Comparison of ENCODE assay signal across 29 cellular contexts in the genomic region with DNA sequence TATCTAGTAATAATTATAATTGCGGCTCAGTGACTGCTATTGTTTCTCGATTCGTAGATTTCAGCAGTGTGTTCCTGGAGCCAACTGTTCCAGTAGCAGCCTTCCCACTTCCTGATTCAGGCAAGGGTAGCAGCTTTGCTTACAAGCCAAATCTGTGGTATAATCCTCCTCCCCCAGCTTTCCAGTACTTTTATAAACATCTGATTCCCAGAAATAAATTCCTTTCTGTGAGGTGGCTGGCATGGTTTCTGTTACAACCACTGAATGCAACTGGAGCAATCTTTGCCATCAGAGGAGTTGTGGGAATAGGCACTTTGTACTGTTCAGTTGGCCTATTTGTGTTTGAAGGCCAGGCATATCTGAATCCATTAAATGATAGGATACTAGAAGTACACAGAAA.
DNase-seq lines count a peak whose midpoint lies in the region; ATAC-seq, FAIRE-seq and TF ChIP-seq lines count a peak whose summit lies in the region.
"Had no signal": no experiment of that assay in that cellular context is flagged by ENCODE, and none has a peak within 500 bp of the region (broad histone marks: within the 10 kb centered on the region; RNA-seq: fewer than 3 reads in every experiment).

No MANE protein-coding gene starts in this region.

- H3K9ac ChIP-seq in H1 (replicated peaks in 1 of 4; ENCODE audit: extremely low read depth in 1 of 4, low read depth in 3 of 4, low read length in 3 of 4) (no peak overlapping the region), HepG2 (ENCODE audit: insufficient read depth, low read depth, low read length) (no peak overlapping the region)
- H3K9ac ChIP-seq: BLaER1 had no signal

- no peaks in the 10 kb centered on the region for H3K27me3 ChIP-seq in MG63
- H3K27me3 ChIP-seq in H1 (replicated peaks in 1 of 4; ENCODE audit: control insufficient read depth in 3 of 4, extremely low read depth in 1 of 4, insufficient read depth in 3 of 4, low read length in 3 of 4): no peaks in the 10 kb centered on the region
- H3K27me3 ChIP-seq in HepG2 (ENCODE audit: control insufficient read depth in 1 of 2, insufficient read depth in 2 of 2, low read length in 2 of 2): no peaks in the 10 kb centered on the region
- H3K27me3 ChIP-seq: BLaER1, right lobe of liver had no signal

- H2BK120ac ChIP-seq in H1 (replicated peaks; ENCODE audit: low read depth, low read length): no peak overlapping the region

- H3K18ac ChIP-seq in H1 (ENCODE audit: extremely low read depth, low read length): no peak overlapping the region

- no peak overlapping the region for H2BK15ac ChIP-seq in H1 (ENCODE audit: low read length)

- no peak for TF ChIP-seq CTCF in H1 (IDR thresholded peaks at IDR 0.05; ENCODE audit: control extremely low read depth in 1 of 3, insufficient read depth in 1 of 3, low read depth in 1 of 3, low read length in 3 of 3)
- no peak for TF ChIP-seq CTCF in HepG2 (CRISPR knock-in tag; IDR thresholded peaks at IDR 0.05)

- POLR2A ChIA-PET in H1 (lab: Charles Lee; ENCODE audit: partially characterized antibody) (no interaction called here), HepG2 (lab: Yijun Ruan, JAX) (no interaction called here)

- H3K9me3 ChIP-seq in MG63 (peaks cover 5% of the 10 kb centered on the region; the same call in 1 of the 2 replicates), H1 (ENCODE audit: insufficient read depth in 2 of 2, low read depth in 1 of 2, low read length in 1 of 2) (no peaks in the 10 kb centered on the region), HepG2 (ENCODE audit: low read length) (peaks cover 13% of the 10 kb centered on the region; the same call in 1 of the 2 replicates)
- H3K9me3 ChIP-seq: right lobe of liver had no signal

- H2AK5ac ChIP-seq in H1 (ENCODE audit: low read depth, low read length): no peak overlapping the region

- no peaks in the 10 kb centered on the region for H3K36me3 ChIP-seq in MG63
- H3K36me3 ChIP-seq in H1 (ENCODE audit: control insufficient read depth in 2 of 4, insufficient read depth in 4 of 4, low read length in 3 of 4): no peaks in the 10 kb centered on the region
- no peaks in the 10 kb centered on the region for H3K36me3 ChIP-seq in HepG2 (replicated peaks in 1 of 2; ENCODE audit: control insufficient read depth in 1 of 2, insufficient read depth in 2 of 2, low read length in 2 of 2)
- H3K36me3 ChIP-seq: BLaER1, right lobe of liver had no signal

- H2BK5ac ChIP-seq in H1 (ENCODE audit: low read depth, low read length): no peak overlapping the region

- H3K23ac ChIP-seq in H1 (ENCODE audit: insufficient read length): no peak overlapping the region

- CTCF ChIA-PET in H1 (lab: Charles Lee; ENCODE audit: partially characterized antibody): interaction anchor here (1.6 kb wide), 1 partner anchor 15 kb away, joined by 4 read pairs; no protein-coding TSS in a partner anchor
- CTCF ChIA-PET in HepG2 (lab: Yijun Ruan, JAX; ENCODE audit: low intra/inter-chr PET ratio, low total read pairs): no interaction called here

- no peak overlapping the region for H2BK12ac ChIP-seq in H1 (ENCODE audit: low read depth, low read length)

- no peak overlapping the region for H3K4ac ChIP-seq in H1 (replicated peaks; ENCODE audit: insufficient read length, low read depth, low read length)

- H4K5ac ChIP-seq in H1 (ENCODE audit: insufficient read length, low read depth, low read length): no peak overlapping the region

- no peak overlapping the region for H3K56ac ChIP-seq in H1 (replicated peaks; ENCODE audit: insufficient read length, low read depth, low read length)

- H3K4me1 ChIP-seq in H1 (replicated peaks in 1 of 4; ENCODE audit: control insufficient read depth in 3 of 4, insufficient read depth in 4 of 4, low read length in 3 of 4) (no peaks in the 10 kb centered on the region), HepG2 (ENCODE audit: insufficient read depth, low read length) (no peaks in the 10 kb centered on the region)
- H3K4me1 ChIP-seq: BLaER1, right lobe of liver had no signal

- ATAC-seq in HepG2: no peak
- ATAC-seq: activated CD8-positive, alpha-beta memory T cell treated with anti-CD3 and anti-CD28 coated beads, Interleukin-2, amount 10 ng/mL, durations not matched to agents 7 days and 5 days; activated T-cell treated with anti-CD3 and anti-CD28 coated beads, Interleukin-2, amount 50 U/mL, for 4 hours; left ventricle myocardium superior; right lobe of liver had no signal

- in situ Hi-C loops in HepG2 (cut with HindIII; ENCODE audit: extremely low pct_ligation_motif_present, low pct_unique_long_range_greater_than_20kb): no loop called here

- no TSS peak for BruUV-seq in HepG2 (replicated peaks; lab: Mats Ljungman, UMichigan)

- H3K27ac ChIP-seq in H1 (ENCODE audit: low read depth, low read length): no peak overlapping the region
- no peak overlapping the region for H3K27ac ChIP-seq in HepG2 (ENCODE audit: extremely low read length, insufficient read depth, low read length)
- H3K27ac ChIP-seq: BLaER1, PC-9, right lobe of liver, SK-N-MC had no signal

- 94% methylated on average over 3 of the region's 3 CpGs; no CpG with 5 or more reads in 1 of the 2 experiments for WGBS in H1 (ENCODE audit: extremely low coverage in 1 of 2, insufficient coverage in 1 of 2, insufficient read length in 1 of 2, insufficient replicate concordance in 2 of 2, low coverage in 1 of 2, low lambda C conversion rate in 2 of 2, missing lambda C conversion rate in 1 of 2), 2 experiments
- WGBS in HepG2 (ENCODE audit: low lambda C conversion rate): 39% methylated on average over 3 of the region's 3 CpGs

- intact Hi-C loops in HepG2 (cut with micrococcal nuclease; ENCODE audit: unreplicated experiment): no loop called here

- H3K4me3 ChIP-seq in MG63: no peak overlapping the region
- no peak overlapping the region for H3K4me3 ChIP-seq in H1 (ENCODE audit: extremely low read depth in 1 of 4, insufficient read depth in 2 of 4, low read depth in 3 of 4, low read length in 4 of 4)
- H3K4me3 ChIP-seq in HepG2 (replicated peaks in 1 of 3; ENCODE audit: insufficient read depth in 1 of 3, low read depth in 2 of 3, low read length in 3 of 3): no peak overlapping the region
- H3K4me3 ChIP-seq: BLaER1, PC-9, right lobe of liver, SK-N-MC had no signal

- H2BK20ac ChIP-seq in H1 (ENCODE audit: low read length): no peak overlapping the region

- no peak overlapping the region for H3K14ac ChIP-seq in H1 (ENCODE audit: insufficient read length)

- H3K79me2 ChIP-seq in H1 (ENCODE audit: control insufficient read depth in 1 of 2, insufficient read depth in 2 of 2, low read length in 2 of 2): no peaks in the 10 kb centered on the region
- no peaks in the 10 kb centered on the region for H3K79me2 ChIP-seq in HepG2 (ENCODE audit: insufficient read depth, low read length)

- no peak overlapping the region for H4K8ac ChIP-seq in H1 (ENCODE audit: extremely low read depth, insufficient read depth, low read length)

- H4K20me1 ChIP-seq in H1 (replicated peaks in 1 of 2; ENCODE audit: control insufficient read depth in 1 of 2, insufficient read depth in 2 of 2, low read length in 2 of 2) (no peaks in the 10 kb centered on the region), HepG2 (ENCODE audit: insufficient read depth, low read length) (no peaks in the 10 kb centered on the region)
- H4K20me1 ChIP-seq: BLaER1 had no signal

- H3K23me2 ChIP-seq in H1 (ENCODE audit: low read depth, low read length): no peaks in the 10 kb centered on the region

- TF ChIP-seq EP300 in H1 (IDR thresholded peaks at IDR 0.05; ENCODE audit: borderline replicate concordance in 1 of 2, low read depth in 2 of 2, low read length in 2 of 2) (no peak), HepG2 (IDR thresholded peaks at IDR 0.05; ENCODE audit: low read depth in 2 of 2, low read length in 2 of 2) (no peak), HepG2 (CRISPR knock-in tag; IDR thresholded peaks at IDR 0.05; ENCODE audit: borderline replicate concordance) (no peak)

- TF ChIP-seq POLR2A in H1 (IDR thresholded peaks at IDR 0.05; ENCODE audit: control extremely low read depth in 1 of 2, low read depth in 2 of 2, low read length in 2 of 2) (no peak), HepG2 (IDR thresholded peaks at IDR 0.05; ENCODE audit: insufficient read depth in 1 of 2, low read depth in 2 of 2, low read length in 2 of 2) (no peak)

- no peaks in the 10 kb centered on the region for H3K79me1 ChIP-seq in H1 (ENCODE audit: low read depth, low read length)

- peak; percentile 1 for DNase-seq in Daoy (ENCODE audit: low read depth)
- peak; percentile 70 for DNase-seq in MG63
- DNase-seq in H1 (ENCODE audit: low read depth in 1 of 2, low spot score in 2 of 2): no peak
- peak; percentile 26 for DNase-seq in myocyte (ENCODE audit: low read depth)
- DNase-seq in cerebellar nuclear complex (lab: John Stamatoyannopoulos, UW): no peak
- DNase-seq in HepG2 (ENCODE audit: low spot score): no peak
- DNase-seq in iPS-NIHi11 (ENCODE audit: low spot score): no peak
- DNase-seq in NCI-H1048 (lab: John Stamatoyannopoulos, UW): no peak
- DNase-seq: ACHN; activated CD4-positive, CD25-positive, alpha-beta regulatory T cell; activated CD8-positive, alpha-beta memory T cell treated with anti-CD3 and anti-CD28 coated beads, Interleukin-2, amount 10 ng/mL, durations not matched to agents 7 days and 5 days; activated gamma-delta T cell; activated naive CD8-positive, alpha-beta T cell treated with anti-CD3 and anti-CD28 coated beads, Interleukin-2, amount 10 ng/mL, durations not matched to agents 7 days and 5 days; activated T-cell treated with anti-CD3 and anti-CD28 coated beads, Interleukin-2, amount 50 U/mL, for 4 hours; glutamatergic neuron; HFFc6; islet precursor cell; left ventricle myocardium superior; mesendoderm; NCI-H1105 treated with DMSO at 0.1 percent for 48 hours; NCI-H2029; NCI-H526; PC-9; right lobe of liver; stimulated activated CD4-positive, alpha-beta T cell treated with anti-CD3 and anti-CD28 coated beads, Interleukin-4, amount 100 ng/mL, for 24 hours; trophoblast cell had no signal

- FAIRE-seq in H1 (lab: Jason Lieb, UNC) (no peak), HepG2 (lab: Jason Lieb, UNC) (no peak)
- FAIRE-seq: GM12892 had no signal

- no peak overlapping the region for H4K91ac ChIP-seq in H1 (replicated peaks; ENCODE audit: insufficient read length, low read length)

- H2AFZ ChIP-seq in H1 (ENCODE audit: low read length) (peak overlapping the region; percentile 38; the same call in 1 of the 2 replicates), HepG2 (ENCODE audit: low read length) (no peak overlapping the region)
- H2AFZ ChIP-seq: PC-9 had no signal

- TF ChIP-seq RAD21 in H1 (IDR thresholded peaks at IDR 0.05 in 1 of 2, conservative IDR thresholded peaks at IDR 0.05 in 1 of 2; ENCODE audit: low read depth in 2 of 2, low read length in 2 of 2): no peak
- no peak for TF ChIP-seq RAD21 in HepG2 (CRISPR knock-in tag; IDR thresholded peaks at IDR 0.05)

- H3K4me2 ChIP-seq in H1 (ENCODE audit: insufficient read depth in 1 of 2, low read depth in 2 of 2, low read length in 2 of 2): no peak overlapping the region
- H3K4me2 ChIP-seq in HepG2 (ENCODE audit: low read depth, low read length): no peak overlapping the region
- H3K4me2 ChIP-seq: BLaER1, PC-9 had no signal

TF ChIP-seq in H1, 55 proteins besides CTCF, POLR2A, EP300 and RAD21 (continues in another document):
- TF ChIP-seq CBX8 (IDR thresholded peaks at IDR 0.05; ENCODE audit: borderline replicate concordance, low read depth, low read length): no peak
- TF ChIP-seq BACH1 (IDR thresholded peaks at IDR 0.05; ENCODE audit: low read length): no peak

TF ChIP-seq in HepG2, 621 proteins besides CTCF, POLR2A, EP300 and RAD21 (continues in another document):
- TF ChIP-seq KAT7 (CRISPR knock-in tag; IDR thresholded peaks at IDR 0.05; ENCODE audit: borderline replicate concordance): no peak

Comparison
In these comparisons a context has a peak if more than half of its experiments do, and no peak if none do; other contexts are left out.
1. DNase-seq: peak in Daoy (single experiment), MG63 (single experiment) and myocyte (single experiment); none in H1 (0 of 2), cerebellar nuclear complex (0 of 2), HepG2 (single experiment), iPS-NIHi11 (single experiment) and NCI-H1048 (single experiment).